ENCODE assay signal across 33 cellular contexts in the genomic region with DNA sequence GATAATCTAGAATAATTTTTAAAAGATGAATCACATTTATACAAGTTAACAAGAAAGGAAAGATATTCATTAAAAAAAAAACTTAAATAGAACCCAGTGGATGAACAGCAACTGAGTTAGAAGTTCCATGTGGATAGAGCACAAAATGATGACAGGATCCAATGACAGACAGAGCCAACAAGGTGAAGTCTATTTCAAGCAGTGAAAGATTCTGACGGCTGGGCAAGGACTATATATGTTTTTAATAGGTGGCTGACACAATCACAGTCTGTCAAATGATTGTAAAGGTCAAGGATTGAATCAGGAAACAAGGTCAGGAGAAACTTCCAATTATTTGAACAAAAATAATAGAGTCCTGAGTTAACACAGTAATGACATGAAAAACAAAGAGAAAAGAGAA.
"Had no signal": no experiment of that assay in that cellular context is flagged by ENCODE, and none has a peak within 500 bp of the region (broad histone marks: within the 10 kb centered on the region; RNA-seq: fewer than 3 reads in every experiment).

No MANE protein-coding gene starts in this region.

- H3K4me1 ChIP-seq: adrenal gland, ascending aorta, body of pancreas, breast epithelium had no signal

- ATAC-seq: activated naive CD4-positive, alpha-beta T cell treated with anti-CD3 and anti-CD28 coated beads, Interleukin-2, amount 50 U/mL, for 72 hours; activated naive CD8-positive, alpha-beta T cell treated with anti-CD3 and anti-CD28 coated beads, Interleukin-2, amount 50 U/mL, for 24 hours; activated T-cell treated with anti-CD3 and anti-CD28 coated beads, Interleukin-2, amount 50 U/mL, for 4 hours; activated T-cell treated with anti-CD3 and anti-CD28 coated beads, Interleukin-2, amount 50 U/mL, for 72 hours; activated T-helper 17 cell treated with anti-CD3 and anti-CD28 coated beads, Interleukin-2, amount 50 U/mL, for 72 hours; body of pancreas had no signal

- DNase-seq: activated effector memory CD4-positive, alpha-beta T cell treated with anti-CD3 and anti-CD28 coated beads, Interleukin-2, amount 50 U/mL, for 16 hours; activated effector memory CD4-positive, alpha-beta T cell treated with Interleukin-2 at 50 U/mL for 16 hours; activated gamma-delta T cell; activated gamma-delta T cell treated with Interleukin-2 at 50 U/mL for 16 hours; activated naive CD4-positive, alpha-beta T cell; activated naive CD4-positive, alpha-beta T cell treated with anti-CD3 and anti-CD28 coated beads for 36 hours; activated naive CD4-positive, alpha-beta T cell treated with anti-CD3 and anti-CD28 coated beads, Interleukin-2, amount 10 ng/mL, durations not matched to agents 7 days and 5 days; activated naive CD4-positive, alpha-beta T cell treated with anti-CD3 and anti-CD28 coated beads, Interleukin-2, amount 50 U/mL, for 16 hours; activated naive CD4-positive, alpha-beta T cell treated with Interleukin-2 at 50 U/mL for 16 hours; activated naive CD8-positive, alpha-beta T cell treated with anti-CD3 and anti-CD28 coated beads for 36 hours; activated naive CD8-positive, alpha-beta T cell treated with anti-CD3 and anti-CD28 coated beads, Interleukin-2, amount 10 ng/mL, durations not matched to agents 7 days and 5 days; activated naive CD8-positive, alpha-beta T cell treated with anti-CD3 and anti-CD28 coated beads, Interleukin-2, amount 50 U/mL, for 24 hours; activated T-cell treated with anti-CD3 and anti-CD28 coated beads for 4 hours; activated T-cell treated with anti-CD3 and anti-CD28 coated beads, Interleukin-2, amount 50 U/mL, for 1 hour; activated T-cell treated with anti-CD3 and anti-CD28 coated beads, Interleukin-2, amount 50 U/mL, for 24 hours; activated T-cell treated with anti-CD3 and anti-CD28 coated beads, Interleukin-2, amount 50 U/mL, for 4 hours; activated T-cell treated with anti-CD3 and anti-CD28 coated beads, Interleukin-2, amount 50 U/mL, for 48 hours; activated T-cell treated with anti-CD3 and anti-CD28 coated beads, Interleukin-2, amount 50 U/mL, for 72 hours; adrenal gland; amniotic stem cell; amygdala; anterior cingulate cortex; aorta; body of pancreas; brain microvascular endothelial cell; caudate nucleus; central memory CD4-positive, alpha-beta T cell; cerebellar nuclear complex had no signal

- H3K27me3 ChIP-seq: adrenal gland, ascending aorta, body of pancreas, brain microvascular endothelial cell, breast epithelium, cardiac muscle cell had no signal

- H3K9me3 ChIP-seq: adrenal gland, ascending aorta, body of pancreas, breast epithelium had no signal

- H3K36me3 ChIP-seq: adrenal gland, ascending aorta, brain microvascular endothelial cell, breast epithelium, cardiac muscle cell had no signal

- H3K27ac ChIP-seq: adrenal gland, ascending aorta, body of pancreas, brain microvascular endothelial cell, breast epithelium, cardiac muscle cell had no signal

- H3K4me3 ChIP-seq: adrenal gland, ascending aorta, body of pancreas, breast epithelium, cardiac muscle cell had no signal
